In genomic region chr9:136204086-136204805, GRCh38 we compare ENCODE assay signal across 14 cellular contexts. TPM values are rescaled to one million over a fixed set of nuclear protein-coding genes. Genes with fewer than 3 reads are reported as not detected.
DNase-seq lines count a peak whose midpoint lies in the region; ATAC-seq and TF ChIP-seq lines count a peak whose summit lies in the region.
"Had no signal": no experiment of that assay in that cellular context is flagged by ENCODE, and none has a peak within 500 bp of the region (broad histone marks: within the 10 kb centered on the region; RNA-seq: fewer than 3 reads in every experiment).

No MANE protein-coding gene starts in this region.

- no peaks in the 10 kb centered on the region for H3K9me3 ChIP-seq in heart right ventricle

- POLR2A ChIA-PET in WTC11 (lab: Charles Lee): no interaction called here

- no peaks in the 10 kb centered on the region for H3K9me3 Mint-ChIP-seq in IgD-negative memory B cell
- no peaks in the 10 kb centered on the region for H3K9me3 Mint-ChIP-seq in WTC11

- peaks cover 2 to 12% (median 3%) of the 10 kb centered on the region in 3 donors for H3K4me1 Mint-ChIP-seq in IgD-negative memory B cell
- H3K4me1 Mint-ChIP-seq in WTC11: no peaks in the 10 kb centered on the region

- intact Hi-C loops in Right ventricle myocardium inferior (cut with DNase I) (no loop called here), heart right ventricle (cut with DNase I) (no loop called here)

- peaks cover 35% of the 10 kb centered on the region for H3K27me3 Mint-ChIP-seq in IgD-negative memory B cell
- H3K27me3 Mint-ChIP-seq in WTC11 (ENCODE audit: low read depth): peaks cover 70% of the 10 kb centered on the region

- 47 to 58% methylated on average over 24 to 25 of the region's 25 CpGs for WGBS in heart right ventricle, 2 donors

- no peak overlapping the region for H3K27ac ChIP-seq in heart right ventricle
- H3K27ac ChIP-seq: BLaER1 treated with 17β-estradiol and CSF1 and Interleukin-3, amounts not matched to agents 10 nM and 100 nM had no signal

- DNase-seq in Right ventricle myocardium inferior (ENCODE audit: missing footprints) (peak; percentile 39), heart right ventricle (no peak), WTC11 (ENCODE audit: low spot score) (no peak), foreskin melanocyte (no peak), hypothalamus (lab: John Stamatoyannopoulos, UW) (no peak), DMS79 treated with DMSO at 0.1 percent for 48 hours (lab: John Stamatoyannopoulos, UW) (no peak)
- DNase-seq: DMS153, KG1, NCI-H1092, NCI-H345, NCI-H526 treated with DMSO at 0.1 percent for 48 hours, SIG-M5 had no signal

- peak overlapping the region in 2 of 4 donors; percentile 42 to 51 for H3K4me3 Mint-ChIP-seq in IgD-negative memory B cell
- H3K4me3 Mint-ChIP-seq in WTC11: no peak overlapping the region

- ATAC-seq in Right ventricle myocardium inferior (no peak), heart right ventricle (no peak), WTC11 (no peak)

- no peaks in the 10 kb centered on the region for H3K36me3 Mint-ChIP-seq in IgD-negative memory B cell
- H3K36me3 Mint-ChIP-seq in WTC11: peaks cover 6% of the 10 kb centered on the region; the same call in 1 of the 2 replicates

- CTCF ChIA-PET in WTC11 (lab: Charles Lee): interaction anchor here (1.4 to 4.4 kb wide), 3 partner anchors 33 to 66 kb away, joined by 5 to 24 read pairs (median 11); no protein-coding TSS in a partner anchor

- peaks cover 0 to 4% (median 0%) of the 10 kb centered on the region in 9 donors for H3K4me1 ChIP-seq in heart right ventricle

- peaks cover 0 to 15% (median 0%) of the 10 kb centered on the region in 9 donors for H3K36me3 ChIP-seq in heart right ventricle

- H3K27me3 ChIP-seq in heart right ventricle: peaks cover 55 to 65% (median 60%) of the 10 kb centered on the region in 7 donors

- peak overlapping the region; percentile 39 to 73 (median 63) for H3K27ac Mint-ChIP-seq in IgD-negative memory B cell
- H3K27ac Mint-ChIP-seq in WTC11: no peak overlapping the region

- TF ChIP-seq CTCF in heart right ventricle (IDR thresholded peaks at IDR 0.05): no peak
- TF ChIP-seq CTCF in WTC11 (IDR thresholded peaks at IDR 0.05): no peak

- no peak overlapping the region for H3K4me3 ChIP-seq in heart right ventricle
- H3K4me3 ChIP-seq: BLaER1 treated with 17β-estradiol and CSF1 and Interleukin-3, amounts not matched to agents 10 nM and 100 nM had no signal

TF ChIP-seq in WTC11, 78 proteins besides CTCF, POLR2A, EP300 and RAD21:
- TF ChIP-seq E2F4 (CRISPR knock-in tag; IDR thresholded peaks at IDR 0.05; ENCODE audit: borderline replicate concordance, low read depth) (peak; percentile 50; the same call in 1 of the 2 replicates), FOXJ3 (CRISPR knock-in tag; IDR thresholded peaks at IDR 0.05; ENCODE audit: borderline replicate concordance) (no peak), JUN (CRISPR knock-in tag; IDR thresholded peaks at IDR 0.05) (no peak), KAT7 (CRISPR knock-in tag; IDR thresholded peaks at IDR 0.05; ENCODE audit: borderline replicate concordance) (no peak), ZNF425 (CRISPR knock-in tag; conservative IDR thresholded peaks at IDR 0.05) (no peak), ATF1 (CRISPR knock-in tag; IDR thresholded peaks at IDR 0.05) (no peak), MYBL2 (CRISPR knock-in tag; IDR thresholded peaks at IDR 0.05) (no peak), TP53 (CRISPR knock-in tag; IDR thresholded peaks at IDR 0.05) (no peak), TEAD1 (CRISPR knock-in tag; IDR thresholded peaks at IDR 0.05) (no peak)
- TF ChIP-seq, protein P1, sequence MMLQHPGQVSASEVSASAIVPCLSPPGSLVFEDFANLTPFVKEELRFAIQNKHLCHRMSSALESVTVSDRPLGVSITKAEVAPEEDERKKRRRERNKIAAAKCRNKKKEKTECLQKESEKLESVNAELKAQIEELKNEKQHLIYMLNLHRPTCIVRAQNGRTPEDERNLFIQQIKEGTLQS (CRISPR knock-in tag; conservative IDR thresholded peaks at IDR 0.05): 0 out of 2 replicates have a peak, but pooled peaks have one; percentile 14
- TF ChIP-seq, protein P2, sequence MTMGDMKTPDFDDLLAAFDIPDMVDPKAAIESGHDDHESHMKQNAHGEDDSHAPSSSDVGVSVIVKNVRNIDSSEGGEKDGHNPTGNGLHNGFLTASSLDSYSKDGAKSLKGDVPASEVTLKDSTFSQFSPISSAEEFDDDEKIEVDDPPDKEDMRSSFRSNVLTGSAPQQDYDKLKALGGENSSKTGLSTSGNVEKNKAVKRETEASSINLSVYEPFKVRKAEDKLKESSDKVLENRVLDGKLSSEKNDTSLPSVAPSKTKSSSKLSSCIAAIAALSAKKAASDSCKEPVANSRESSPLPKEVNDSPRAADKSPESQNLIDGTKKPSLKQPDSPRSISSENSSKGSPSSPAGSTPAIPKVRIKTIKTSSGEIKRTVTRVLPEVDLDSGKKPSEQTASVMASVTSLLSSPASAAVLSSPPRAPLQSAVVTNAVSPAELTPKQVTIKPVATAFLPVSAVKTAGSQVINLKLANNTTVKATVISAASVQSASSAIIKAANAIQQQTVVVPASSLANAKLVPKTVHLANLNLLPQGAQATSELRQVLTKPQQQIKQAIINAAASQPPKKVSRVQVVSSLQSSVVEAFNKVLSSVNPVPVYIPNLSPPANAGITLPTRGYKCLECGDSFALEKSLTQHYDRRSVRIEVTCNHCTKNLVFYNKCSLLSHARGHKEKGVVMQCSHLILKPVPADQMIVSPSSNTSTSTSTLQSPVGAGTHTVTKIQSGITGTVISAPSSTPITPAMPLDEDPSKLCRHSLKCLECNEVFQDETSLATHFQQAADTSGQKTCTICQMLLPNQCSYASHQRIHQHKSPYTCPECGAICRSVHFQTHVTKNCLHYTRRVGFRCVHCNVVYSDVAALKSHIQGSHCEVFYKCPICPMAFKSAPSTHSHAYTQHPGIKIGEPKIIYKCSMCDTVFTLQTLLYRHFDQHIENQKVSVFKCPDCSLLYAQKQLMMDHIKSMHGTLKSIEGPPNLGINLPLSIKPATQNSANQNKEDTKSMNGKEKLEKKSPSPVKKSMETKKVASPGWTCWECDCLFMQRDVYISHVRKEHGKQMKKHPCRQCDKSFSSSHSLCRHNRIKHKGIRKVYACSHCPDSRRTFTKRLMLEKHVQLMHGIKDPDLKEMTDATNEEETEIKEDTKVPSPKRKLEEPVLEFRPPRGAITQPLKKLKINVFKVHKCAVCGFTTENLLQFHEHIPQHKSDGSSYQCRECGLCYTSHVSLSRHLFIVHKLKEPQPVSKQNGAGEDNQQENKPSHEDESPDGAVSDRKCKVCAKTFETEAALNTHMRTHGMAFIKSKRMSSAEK (CRISPR knock-in tag; IDR thresholded peaks at IDR 0.05; ENCODE audit: borderline replicate concordance): no peak
- TF ChIP-seq, protein P3, sequence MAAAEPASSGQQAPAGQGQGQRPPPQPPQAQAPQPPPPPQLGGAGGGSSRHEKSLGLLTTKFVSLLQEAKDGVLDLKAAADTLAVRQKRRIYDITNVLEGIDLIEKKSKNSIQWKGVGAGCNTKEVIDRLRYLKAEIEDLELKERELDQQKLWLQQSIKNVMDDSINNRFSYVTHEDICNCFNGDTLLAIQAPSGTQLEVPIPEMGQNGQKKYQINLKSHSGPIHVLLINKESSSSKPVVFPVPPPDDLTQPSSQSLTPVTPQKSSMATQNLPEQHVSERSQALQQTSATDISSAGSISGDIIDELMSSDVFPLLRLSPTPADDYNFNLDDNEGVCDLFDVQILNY (CRISPR knock-in tag; IDR thresholded peaks at IDR 0.05): no peak
TF ChIP-seq in WTC11: peak in this region for 2.

RNA-seq across cellular contexts. Expression of gene LHX3, which starts 0.7 kb away (rescaled TPM):
- total RNA-seq in Right ventricle myocardium inferior (not detected), heart right ventricle (not detected), WTC11 (2021) (0.11 TPM in 1 of 3 replicates, not detected in the others)
- polyA plus RNA-seq in heart right ventricle (not detected), IgD-negative memory B cell (not detected)

RNA-seq across cellular contexts. Expression of gene QSOX2, which starts 41.4 kb away (rescaled TPM):
- total RNA-seq in Right ventricle myocardium inferior: 8.3 TPM
- 1 to 10 TPM; 4.6 to 9.1 (median 7.7) TPM for total RNA-seq in heart right ventricle
- 1 to 10 TPM; 5.6 to 8.6 TPM for polyA plus RNA-seq in heart right ventricle
- polyA plus RNA-seq in IgD-negative memory B cell: 2.1 TPM
- total RNA-seq in WTC11 (2021): 31.7 to 33.4 TPM (median 33.2 TPM) in 3 replicates
